Comparison of ENCODE assay signal across 15 cellular contexts in genomic region chr10:72109619-72110215, GRCh38. TPM values are rescaled to one million over a fixed set of nuclear protein-coding genes. Genes with fewer than 3 reads are reported as not detected.
DNase-seq lines count a peak whose midpoint lies in the region; ATAC-seq, FAIRE-seq and TF ChIP-seq lines count a peak whose summit lies in the region.
"Had no signal": no experiment of that assay in that cellular context is flagged by ENCODE, and none has a peak within 500 bp of the region (broad histone marks: within the 10 kb centered on the region; RNA-seq: fewer than 3 reads in every experiment).

No MANE protein-coding gene starts in this region.

- H3K9me3 ChIP-seq in Karpas-422 (ENCODE audit: low read length): no peaks in the 10 kb centered on the region
- H3K9me3 ChIP-seq: ascending aorta, esophagus squamous epithelium had no signal

- no peaks in the 10 kb centered on the region for H4K20me1 ChIP-seq in Karpas-422 (ENCODE audit: insufficient read depth, low read depth, low read length)

- H3K36me3 Mint-ChIP-seq in activated T-cell treated with anti-CD3 and anti-CD28 coated beads, Interleukin-2, amount 50 U/mL, for 4 hours (ENCODE audit: insufficient read depth): peaks cover 5% of the 10 kb centered on the region
- H3K36me3 Mint-ChIP-seq in activated naive CD8-positive, alpha-beta T cell treated with anti-CD3 and anti-CD28 coated beads for 36 hours: peaks cover 31% of the 10 kb centered on the region
- peaks cover 5% of the 10 kb centered on the region for H3K36me3 Mint-ChIP-seq in progenitor cell of endocrine pancreas (ENCODE audit: insufficient read depth)

- H3K4me2 ChIP-seq in Karpas-422 (ENCODE audit: low read depth, low read length, poor library complexity, severe bottlenecking): no peak overlapping the region

- no peak for FAIRE-seq in GM19239 (lab: Jason Lieb, UNC)
- FAIRE-seq: D721Med had no signal

- TF ChIP-seq CTCF in progenitor cell of endocrine pancreas (IDR thresholded peaks at IDR 0.05; ENCODE audit: unreplicated experiment): no peak

- no peaks in the 10 kb centered on the region for H3K79me2 ChIP-seq in Karpas-422 (ENCODE audit: low read length)

- H3K27me3 ChIP-seq in Karpas-422 (ENCODE audit: low read length): no peaks in the 10 kb centered on the region
- H3K27me3 ChIP-seq: ascending aorta, esophagus squamous epithelium had no signal

- H3K27me3 Mint-ChIP-seq in activated T-cell treated with anti-CD3 and anti-CD28 coated beads, Interleukin-2, amount 50 U/mL, for 4 hours (ENCODE audit: low read depth): no peaks in the 10 kb centered on the region
- no peaks in the 10 kb centered on the region for H3K27me3 Mint-ChIP-seq in activated naive CD8-positive, alpha-beta T cell treated with anti-CD3 and anti-CD28 coated beads for 36 hours
- H3K27me3 Mint-ChIP-seq in progenitor cell of endocrine pancreas: no peaks in the 10 kb centered on the region
- H3K27me3 Mint-ChIP-seq: dendritic cell treated with granulocyte-macrophage colony-stimulating factor and Interleukin-4, amounts not matched to agents 40 ng/mL and 50 ng/mL, for 4 days had no signal

- ATAC-seq in activated T-cell treated with anti-CD3 and anti-CD28 coated beads, Interleukin-2, amount 50 U/mL, for 4 hours: peak in 1 of 2 donors; percentile 26
- no peak for ATAC-seq in HG03280 (IDR thresholded peaks at IDR 0.05; ENCODE audit: unreplicated experiment)

- H3K27ac ChIP-seq in Karpas-422 (ENCODE audit: low read length): peak overlapping the region; percentile 35; the same call in 1 of the 2 replicates
- H3K27ac ChIP-seq: ascending aorta, esophagus squamous epithelium had no signal

- peaks cover 64% of the 10 kb centered on the region for H3K4me1 Mint-ChIP-seq in activated T-cell treated with anti-CD3 and anti-CD28 coated beads, Interleukin-2, amount 50 U/mL, for 4 hours (ENCODE audit: low read depth)
- peaks cover 62% of the 10 kb centered on the region for H3K4me1 Mint-ChIP-seq in activated naive CD8-positive, alpha-beta T cell treated with anti-CD3 and anti-CD28 coated beads for 36 hours
- H3K4me1 Mint-ChIP-seq in progenitor cell of endocrine pancreas (ENCODE audit: low read depth): peaks cover 35% of the 10 kb centered on the region

- no peak for DNase-seq in activated T-cell treated with anti-CD3 and anti-CD28 coated beads, Interleukin-2, amount 50 U/mL, for 4 hours
- no peak for DNase-seq in activated T-cell treated with anti-CD3 and anti-CD28 coated beads, Interleukin-2, amount 50 U/mL, for 1 hour
- DNase-seq in Karpas-422 (no peak), progenitor cell of endocrine pancreas (ENCODE audit: low spot score, unreplicated experiment) (no peak), NAMALWA (ENCODE audit: low spot score) (no peak), GM19239 (ENCODE audit: insufficient read length, low spot score) (no peak)
- no peak for DNase-seq in activated naive CD8-positive, alpha-beta T cell treated with anti-CD3 and anti-CD28 coated beads for 36 hours
- DNase-seq: esophagus squamous epithelium; stimulated activated CD4-positive, alpha-beta T cell treated with anti-CD3 and anti-CD28 coated beads, Interleukin-4, amount 100 ng/mL, for 24 hours; T1000 had no signal

- H3K27ac Mint-ChIP-seq in activated naive CD8-positive, alpha-beta T cell treated with anti-CD3 and anti-CD28 coated beads for 36 hours: peak overlapping the region; percentile 89
- peak overlapping the region; percentile 18 for H3K27ac Mint-ChIP-seq in progenitor cell of endocrine pancreas
- H3K27ac Mint-ChIP-seq: dendritic cell treated with granulocyte-macrophage colony-stimulating factor and Interleukin-4, amounts not matched to agents 40 ng/mL and 50 ng/mL, for 4 days had no signal

- H3K9ac ChIP-seq in Karpas-422 (ENCODE audit: low read length): no peak overlapping the region

- peaks cover 20% of the 10 kb centered on the region for H3K4me1 ChIP-seq in Karpas-422 (ENCODE audit: low read length)

- H3K36me3 ChIP-seq in Karpas-422 (ENCODE audit: insufficient read depth, low read length): no peaks in the 10 kb centered on the region
- H3K36me3 ChIP-seq: ascending aorta, esophagus squamous epithelium had no signal

- H3K4me3 ChIP-seq in Karpas-422 (ENCODE audit: low read length): no peak overlapping the region
- H3K4me3 ChIP-seq: ascending aorta, esophagus squamous epithelium had no signal

- peak overlapping the region; percentile 51 for H3K4me3 Mint-ChIP-seq in activated T-cell treated with anti-CD3 and anti-CD28 coated beads, Interleukin-2, amount 50 U/mL, for 4 hours
- peak overlapping the region; percentile 1 for H3K4me3 Mint-ChIP-seq in activated naive CD8-positive, alpha-beta T cell treated with anti-CD3 and anti-CD28 coated beads for 36 hours
- no peak overlapping the region for H3K4me3 Mint-ChIP-seq in progenitor cell of endocrine pancreas (ENCODE audit: low read depth)
- H3K4me3 Mint-ChIP-seq: dendritic cell treated with granulocyte-macrophage colony-stimulating factor and Interleukin-4, amounts not matched to agents 40 ng/mL and 50 ng/mL, for 4 days had no signal

- H2AFZ ChIP-seq in Karpas-422 (ENCODE audit: low read length): no peak overlapping the region

- no peaks in the 10 kb centered on the region for H3K9me3 Mint-ChIP-seq in activated T-cell treated with anti-CD3 and anti-CD28 coated beads, Interleukin-2, amount 50 U/mL, for 4 hours
- no peaks in the 10 kb centered on the region for H3K9me3 Mint-ChIP-seq in activated naive CD8-positive, alpha-beta T cell treated with anti-CD3 and anti-CD28 coated beads for 36 hours
- no peaks in the 10 kb centered on the region for H3K9me3 Mint-ChIP-seq in progenitor cell of endocrine pancreas (ENCODE audit: low read depth)
- H3K9me3 Mint-ChIP-seq: dendritic cell treated with granulocyte-macrophage colony-stimulating factor and Interleukin-4, amounts not matched to agents 40 ng/mL and 50 ng/mL, for 4 days had no signal

- no peaks in the 10 kb centered on the region for H3K9me2 ChIP-seq in Karpas-422 (replicated peaks; ENCODE audit: insufficient read depth, low read length)

RNA-seq across cellular contexts. Expression of gene SPOCK2, which starts 21.4 kb away (rescaled TPM):
- total RNA-seq in activated T-cell treated with anti-CD3 and anti-CD28 coated beads, Interleukin-2, amount 50 U/mL, for 4 hours: 10 to 100 TPM; 74.7 to 85.7 (median 83.2) TPM
- 4.4 TPM in 1 of 2 replicates, not detected in the other for total RNA-seq in Karpas-422 (2014; rRNA removed; shearing (Covaris generic); ENCODE audit: low replicate concordance)
- total RNA-seq in activated naive CD8-positive, alpha-beta T cell treated with anti-CD3 and anti-CD28 coated beads for 36 hours: 100 to 1,000 TPM; 136 to 142 TPM
- 47.7 and 49.1 TPM in 2 replicates for total RNA-seq in progenitor cell of endocrine pancreas
- total RNA-seq: HT1080 had no signal
